Comparison of ENCODE assay signal across 17 cellular contexts in genomic region chr13:20711301-20712044, GRCh38. TPM values are rescaled to one million over a fixed set of nuclear protein-coding genes. Genes with fewer than 3 reads are reported as not detected.
DNase-seq lines count a peak whose midpoint lies in the region; ATAC-seq and TF ChIP-seq lines count a peak whose summit lies in the region.
"Had no signal": no experiment of that assay in that cellular context is flagged by ENCODE, and none has a peak within 500 bp of the region (broad histone marks: within the 10 kb centered on the region; RNA-seq: fewer than 3 reads in every experiment).

No MANE protein-coding gene starts in this region.

- H3K79me2 ChIP-seq in GM23248 (ENCODE audit: insufficient read depth), result no peaks in the 10 kb centered on the region

- no peaks in the 10 kb centered on the region for H3K36me3 Mint-ChIP-seq in activated T-helper 2 cell treated with anti-CD3 and anti-CD28 coated beads, Interferon-gamma antibody, Interleukin-2, Interleukin-4, amounts not matched to agents 10 μg/mL and 5 μg/mL and 100 μg/mL, durations not matched to agents 14 hours and 24 hours and 36 hours (ENCODE audit: low read depth)
- H3K36me3 Mint-ChIP-seq: activated naive CD4-positive, alpha-beta T cell treated with anti-CD3 and anti-CD28 coated beads, Interleukin-2, amount 50 U/mL, for 24 hours; CD14-positive monocyte; memory B cell had no signal

- no peak overlapping the region for H3K4me3 Mint-ChIP-seq in activated T-helper 2 cell treated with anti-CD3 and anti-CD28 coated beads, Interferon-gamma antibody, Interleukin-2, Interleukin-4, amounts not matched to agents 10 μg/mL and 5 μg/mL and 100 μg/mL, durations not matched to agents 14 hours and 24 hours and 36 hours (ENCODE audit: low read depth)
- H3K4me3 Mint-ChIP-seq: activated naive CD4-positive, alpha-beta T cell treated with anti-CD3 and anti-CD28 coated beads, Interleukin-2, amount 50 U/mL, for 24 hours; CD14-positive monocyte; memory B cell had no signal

- DNase-seq in CD1c-positive myeloid dendritic cell (ENCODE audit: extremely low spot score) (peak; percentile 13), GM23248 (peak; percentile 53), SK-MEL-5 (ENCODE audit: low read depth, low spot score) (peak; percentile 41), fibroblast of pulmonary artery (ENCODE audit: low read depth) (no peak), NK-92 (lab: John Stamatoyannopoulos, UW; ENCODE audit: unreplicated experiment) (no peak), NCI-H1436 (lab: John Stamatoyannopoulos, UW) (no peak)
- DNase-seq in activated T-helper 2 cell treated with anti-CD3 and anti-CD28 coated beads, Interferon-gamma antibody, Interleukin-2, Interleukin-4, amounts not matched to agents 10 μg/mL and 5 μg/mL and 100 μg/mL, durations not matched to agents 14 hours and 24 hours and 36 hours (ENCODE audit: low spot score), result no peak
- DNase-seq: central memory CD4-positive, alpha-beta T cell; NCI-H2171 treated with DMSO at 0.1 percent for 48 hours; T1000; testis had no signal

- 67 to 68% methylated on average over 13 of the region's 13 CpGs for WGBS in GM23248 (ENCODE audit: low coverage in 1 of 2, low lambda C conversion rate in 2 of 2, missing lambda C conversion rate in 2 of 2), 2 experiments

- no peak overlapping the region for H3K9ac ChIP-seq in GM23248

- H3K36me3 ChIP-seq in GM23248 (ENCODE audit: low read depth), result no peaks in the 10 kb centered on the region

- ATAC-seq in GM18868 (IDR thresholded peaks at IDR 0.05; ENCODE audit: unreplicated experiment), result no peak
- ATAC-seq: esophagus mucosa had no signal

- H3K9me3 Mint-ChIP-seq in activated T-helper 2 cell treated with anti-CD3 and anti-CD28 coated beads, Interferon-gamma antibody, Interleukin-2, Interleukin-4, amounts not matched to agents 10 μg/mL and 5 μg/mL and 100 μg/mL, durations not matched to agents 14 hours and 24 hours and 36 hours, result no peaks in the 10 kb centered on the region
- H3K9me3 Mint-ChIP-seq: activated naive CD4-positive, alpha-beta T cell treated with anti-CD3 and anti-CD28 coated beads, Interleukin-2, amount 50 U/mL, for 24 hours; CD14-positive monocyte had no signal

- no peak overlapping the region for H3K4me2 ChIP-seq in GM23248 (ENCODE audit: unreplicated experiment)

- H3K9me3 ChIP-seq in GM23248 (ENCODE audit: low read depth), result no peaks in the 10 kb centered on the region
- H3K9me3 ChIP-seq: testis had no signal

- in situ Hi-C loops in GM23248 (cut with MboI), result no loop called here
- in situ Hi-C loops in SK-MEL-5 (cut with HindIII; ENCODE audit: low pct_unique_long_range_greater_than_20kb, low sequenced_read_pairs), result no loop called here

- H3K27me3 Mint-ChIP-seq in activated T-helper 2 cell treated with anti-CD3 and anti-CD28 coated beads, Interferon-gamma antibody, Interleukin-2, Interleukin-4, amounts not matched to agents 10 μg/mL and 5 μg/mL and 100 μg/mL, durations not matched to agents 14 hours and 24 hours and 36 hours (ENCODE audit: low read depth), result peaks cover 9% of the 10 kb centered on the region

- H3K9me2 ChIP-seq in GM23248 (ENCODE audit: insufficient read depth), result no peaks in the 10 kb centered on the region

- H4K20me1 ChIP-seq in GM23248 (ENCODE audit: insufficient read depth), result no peaks in the 10 kb centered on the region

- H3K27me3 ChIP-seq in GM23248 (replicated peaks; ENCODE audit: insufficient read depth), result no peaks in the 10 kb centered on the region
- H3K27me3 ChIP-seq: testis had no signal

- TF ChIP-seq CTCF in fibroblast of pulmonary artery (IDR thresholded peaks at IDR 0.05; ENCODE audit: low read length, missing control alignments), result peak; percentile 17

- H3K27ac ChIP-seq in GM23248, result no peak overlapping the region
- H3K27ac ChIP-seq: RWPE1, testis had no signal

- peaks cover 5% of the 10 kb centered on the region for H3K4me1 Mint-ChIP-seq in activated T-helper 2 cell treated with anti-CD3 and anti-CD28 coated beads, Interferon-gamma antibody, Interleukin-2, Interleukin-4, amounts not matched to agents 10 μg/mL and 5 μg/mL and 100 μg/mL, durations not matched to agents 14 hours and 24 hours and 36 hours (ENCODE audit: low read depth)

- no peak overlapping the region for H3K4me3 ChIP-seq in GM23248
- H3K4me3 ChIP-seq in fibroblast of pulmonary artery (replicated peaks; ENCODE audit: low read depth, low read length), result no peak overlapping the region

- intact Hi-C loops in activated T-helper 2 cell treated with anti-CD3 and anti-CD28 coated beads, Interferon-gamma antibody, Interleukin-2, Interleukin-4, amounts not matched to agents 10 μg/mL and 5 μg/mL and 100 μg/mL, durations not matched to agents 14 hours and 24 hours and 36 hours (cut with micrococcal nuclease), result loop anchor here (1.0 to 5.0 kb wide), 3 partner anchors 116 to 214 kb away; no protein-coding TSS in a partner anchor

- H3K4me1 ChIP-seq in GM23248 (ENCODE audit: insufficient read depth), result peaks cover 48% of the 10 kb centered on the region

- no peak overlapping the region for H3K27ac Mint-ChIP-seq in activated T-helper 2 cell treated with anti-CD3 and anti-CD28 coated beads, Interferon-gamma antibody, Interleukin-2, Interleukin-4, amounts not matched to agents 10 μg/mL and 5 μg/mL and 100 μg/mL, durations not matched to agents 14 hours and 24 hours and 36 hours
- H3K27ac Mint-ChIP-seq: activated naive CD4-positive, alpha-beta T cell treated with anti-CD3 and anti-CD28 coated beads, Interleukin-2, amount 50 U/mL, for 24 hours; memory B cell had no signal

- H2AFZ ChIP-seq in GM23248, result no peak overlapping the region

- peaks cover 39% of the 10 kb centered on the region for H3F3A ChIP-seq in GM23248 (ENCODE audit: insufficient read depth)

RNA-seq across cellular contexts. Expression of gene IL17D, which starts 8.0 kb away (rescaled TPM):
- 0.54 TPM in 1 of 2 replicates, not detected in the other for total RNA-seq in GM23248 (2014; rRNA removed; shearing (Covaris generic))
- polyA plus RNA-seq in GM23248 (2016; fragmentation: Nextera tagmentation; extraction: Ambion mirVana), result 0.28 and 0.51 TPM in 2 replicates
- 3.7 and 4.3 TPM in 2 replicates for total RNA-seq in SK-MEL-5 (2014; rRNA removed; shearing (Covaris generic))
- polyA plus RNA-seq in SK-MEL-5 (2015; cell fraction: cytosol; rRNA removed), result 3.6 and 6.3 TPM in 2 replicates
- polyA plus RNA-seq in SK-MEL-5 (2015; cell fraction: nucleus; rRNA removed), result 1.6 and 2.6 TPM in 2 replicates
- total RNA-seq in activated T-helper 2 cell treated with anti-CD3 and anti-CD28 coated beads, Interferon-gamma antibody, Interleukin-2, Interleukin-4, amounts not matched to agents 10 μg/mL and 5 μg/mL and 100 μg/mL, durations not matched to agents 14 hours and 24 hours and 36 hours, result 0.18 and 0.25 TPM in 2 replicates
- polyA plus RNA-seq: CD14-positive monocyte had no signal

Comparison
In these comparisons a context has a peak if more than half of its experiments do, and no peak if none do; other contexts are left out.
1. DNase-seq: peak in CD1c-positive myeloid dendritic cell (single experiment), GM23248 (single experiment) and SK-MEL-5 (single experiment); none in fibroblast of pulmonary artery (single experiment), activated T-helper 2 cell treated with anti-CD3 and anti-CD28 coated beads, Interferon-gamma antibody, Interleukin-2, Interleukin-4, amounts not matched to agents 10 μg/mL and 5 μg/mL and 100 μg/mL, durations not matched to agents 14 hours and 24 hours and 36 hours (single experiment), NK-92 (single experiment) and NCI-H1436 (single experiment).